ENCODE assay signal across 7 cellular contexts in genomic region chr6:142944126-142945066, GRCh38. TPM values are rescaled to one million over a fixed set of nuclear protein-coding genes. Genes with fewer than 3 reads are reported as not detected.
DNase-seq lines count a peak whose midpoint lies in the region; ATAC-seq, FAIRE-seq and TF ChIP-seq lines count a peak whose summit lies in the region.

No MANE protein-coding gene starts in this region.

- peak; percentile 22 for TF ChIP-seq RAD21 in IMR-90 (IDR thresholded peaks at IDR 0.05; ENCODE audit: low read length)

- peak; percentile 67 for FAIRE-seq in urothelium cell line (lab: Jason Lieb, UNC)

- WGBS in IMR-90 (ENCODE audit: extremely low coverage in 2 of 2, insufficient read length in 1 of 2), 2 experiments = 0% methylated on average over 21 of the region's 57 CpGs; no CpG with 5 or more reads in 1 of the 2 experiments

- peak overlapping the region; percentile 95 for H3K4me2 ChIP-seq in IMR-90 (ENCODE audit: low read depth, low read length)

- H3K36me3 ChIP-seq in IMR-90 (ENCODE audit: control insufficient read depth, insufficient read depth, low read length) (no peaks in the 10 kb centered on the region), right atrium auricular region (no peaks in the 10 kb centered on the region)

- peak overlapping the region; percentile 90 for H3K18ac ChIP-seq in IMR-90 (ENCODE audit: low read depth, low read length)

- peak overlapping the region; percentile 72; the same call in 1 of the 3 replicates for H2BK15ac ChIP-seq in IMR-90 (ENCODE audit: low read depth, low read length)

- peaks cover 6% of the 10 kb centered on the region for H3K9me1 ChIP-seq in IMR-90 (ENCODE audit: insufficient read depth, low read length)

- ATAC-seq in GM18502 (IDR thresholded peaks at IDR 0.05; ENCODE audit: poor library complexity, unreplicated experiment) (peak; percentile 11), IMR-90 (ENCODE audit: low read depth) (peak; percentile 15)

- peak overlapping the region; percentile 21; the same call in 1 of the 2 replicates for H2BK20ac ChIP-seq in IMR-90 (ENCODE audit: low read depth, low read length)

- BruUV-seq in IMR-90 (replicated peaks; lab: Mats Ljungman, UMichigan) = no TSS peak

- H2BK5ac ChIP-seq in IMR-90 (ENCODE audit: low read depth, low read length, poor library complexity, severe bottlenecking) = peak overlapping the region; percentile 88

- CTCF ChIA-PET in IMR-90 (lab: Yijun Ruan, JAX) = interaction anchor here (0.6 to 1.2 kb wide), 2 partner anchors 467 to 483 kb away, joined by 3 to 4 read pairs; no protein-coding TSS in a partner anchor

- H3K79me1 ChIP-seq in IMR-90 (ENCODE audit: low read depth in 1 of 2, low read length in 2 of 2) = peaks cover 6 to 25% of the 10 kb centered on the region in 2 experiments; a peak in 3 of 4 replicates

- TF ChIP-seq POLR2A in IMR-90 (IDR thresholded peaks at IDR 0.05; ENCODE audit: low read depth, low read length) = peak; percentile 97

- peak overlapping the region; percentile 91 for H3K56ac ChIP-seq in IMR-90 (ENCODE audit: extremely low read depth, insufficient read depth, low read length)

- H3K27ac ChIP-seq in IMR-90 (ENCODE audit: insufficient read depth, low read length) (peak overlapping the region; percentile 93), right atrium auricular region (peak overlapping the region; percentile 99 to 100)

- no peaks in the 10 kb centered on the region for H3K9me3 ChIP-seq in IMR-90 (ENCODE audit: control insufficient read depth, insufficient read depth, low read length)
- H3K9me3 ChIP-seq in right atrium auricular region = no peaks in the 10 kb centered on the region

- H2BK120ac ChIP-seq in IMR-90 (ENCODE audit: low read depth, low read length) = peak overlapping the region; percentile 78

- H3K4me1 ChIP-seq in IMR-90 (ENCODE audit: control insufficient read depth, insufficient read depth, low read length) = peaks cover 8% of the 10 kb centered on the region
- peaks cover 0 to 12% of the 10 kb centered on the region in 2 donors for H3K4me1 ChIP-seq in right atrium auricular region

- peak overlapping the region; percentile 77 for H3K14ac ChIP-seq in IMR-90 (replicated peaks; ENCODE audit: low read depth, low read length)

- DNase-seq in IMR-90 (peak; percentile 90), T-helper 2 cell (peak; percentile 82 to 93 (median 89)), amygdala (lab: John Stamatoyannopoulos, UW) (peak in 55 of 56 donors; percentile 39 to 88 (median 65)), right atrium auricular region (ENCODE audit: low spot score) (peak; percentile 95), putamen (ENCODE audit: low spot score) (peak; percentile 80), urothelium cell line (ENCODE audit: low spot score) (peak; percentile 68)

- intact Hi-C loops in IMR-90 (cut with micrococcal nuclease) = loop anchor here (1.0 to 5.0 kb wide), 7 partner anchors 59 to 251 kb away; no protein-coding TSS in a partner anchor

- H2AK5ac ChIP-seq in IMR-90 (ENCODE audit: low read depth, low read length) = peak overlapping the region; percentile 76

- H3K27me3 ChIP-seq in IMR-90 (ENCODE audit: control insufficient read depth, insufficient read depth, low read length) (no peaks in the 10 kb centered on the region), right atrium auricular region (no peaks in the 10 kb centered on the region)

- dilution Hi-C loops in IMR-90 (cut with HindIII; ENCODE audit: low sequenced_read_pairs, unreplicated experiment) = no loop called here

- in situ Hi-C loops in IMR-90 (cut with MboI; ENCODE audit: low sequenced_read_pairs) = no loop called here

- H3K4ac ChIP-seq in IMR-90 (ENCODE audit: low read depth, low read length) = peak overlapping the region; percentile 84

- H4K20me1 ChIP-seq in IMR-90 (ENCODE audit: insufficient read depth, low read length) = peaks cover 11% of the 10 kb centered on the region

- peak overlapping the region; percentile 62 to 81 for H4K8ac ChIP-seq in IMR-90 (ENCODE audit: low read depth in 2 of 2, low read length in 2 of 2)

- peak overlapping the region; percentile 89 for H4K91ac ChIP-seq in IMR-90 (ENCODE audit: insufficient read depth, low read depth, low read length)

- H3K4me3 ChIP-seq in IMR-90 (ENCODE audit: insufficient read depth, low read depth, low read length) (peak overlapping the region; percentile 74), right atrium auricular region (peak overlapping the region; percentile 89 to 92)

- peak overlapping the region; percentile 92 for H3K9ac ChIP-seq in IMR-90 (ENCODE audit: low read depth, low read length)

- H2AFZ ChIP-seq in IMR-90 (replicated peaks; ENCODE audit: low read length, poor library complexity) = peak overlapping the region; percentile 93

- peak overlapping the region; percentile 84 for H2AK9ac ChIP-seq in IMR-90 (replicated peaks; ENCODE audit: low read depth, low read length, poor library complexity)

- POLR2A ChIA-PET in IMR-90 (lab: Charles Lee; ENCODE audit: unreplicated experiment) = no interaction called here

- TF ChIP-seq CTCF in IMR-90 (conservative IDR thresholded peaks at IDR 0.05; ENCODE audit: low read depth, low read length) (no peak), right atrium auricular region (IDR thresholded peaks at IDR 0.05) (no peak)

- H3K23ac ChIP-seq in IMR-90 (ENCODE audit: low read depth, low read length) = peak overlapping the region; percentile 91

- H4K5ac ChIP-seq in IMR-90 (ENCODE audit: low read depth, low read length) = peak overlapping the region; percentile 72

TF ChIP-seq in IMR-90, 13 proteins besides CTCF, POLR2A, EP300 and RAD21:
- TF ChIP-seq ELK1 (IDR thresholded peaks at IDR 0.05; ENCODE audit: borderline replicate concordance, low read depth, low read length) = no peak
- TF ChIP-seq MAZ (IDR thresholded peaks at IDR 0.05; ENCODE audit: borderline replicate concordance, low read depth, low read length) = peak; percentile 66; the same call in 1 of the 2 replicates
- peak; percentile 33 for TF ChIP-seq RCOR1 (IDR thresholded peaks at IDR 0.05; ENCODE audit: insufficient replicate concordance, low read length)
- TF ChIP-seq SMC3 (IDR thresholded peaks at IDR 0.05; ENCODE audit: low read depth, low read length) = peak; percentile 21; the same call in 1 of the 2 replicates
- no peak for TF ChIP-seq MAFK (IDR thresholded peaks at IDR 0.05; ENCODE audit: low read depth, low read length)
- TF ChIP-seq CHD1 (IDR thresholded peaks at IDR 0.05; ENCODE audit: low read depth, low read length) = peak; percentile 30
- peak; percentile 48; the same call in 1 of the 2 replicates for TF ChIP-seq MXI1 (IDR thresholded peaks at IDR 0.05; ENCODE audit: borderline replicate concordance, low read depth, low read length)
TF ChIP-seq in IMR-90: peak in this region for 5.

RNA-seq across cellular contexts. Expression of gene HIVEP2, which starts 0.6 kb away (rescaled TPM):
- total RNA-seq in IMR-90 (2012; rRNA removed) = 11.1 and 11.3 TPM in 2 replicates
- polyA plus RNA-seq in IMR-90 (2012; rRNA removed) = 4.2 and 4.3 TPM in 2 replicates
- 1.4 and 1.5 TPM in 2 replicates for polyA plus RNA-seq in IMR-90 (2012; cell fraction: cytosol; rRNA removed)
- 2.9 and 6.6 TPM in 2 replicates for polyA plus RNA-seq in IMR-90 (2012; cell fraction: nucleus; rRNA removed; ENCODE audit: low replicate concordance)
- 10 to 100 TPM; 19.2 to 28.6 TPM for total RNA-seq in right atrium auricular region

Comparison
In these comparisons a context has a peak if more than half of its experiments do, and no peak if none do; other contexts are left out.
1. Peak in every context shown above with its lines: DNase-seq, ATAC-seq, H3K4me3 ChIP-seq and H3K27ac ChIP-seq.